In genomic region chr7:32140540-32140939, GRCh38 we compare ENCODE assay signal across 27 cellular contexts.
DNase-seq lines count a peak whose midpoint lies in the region; ATAC-seq and TF ChIP-seq lines count a peak whose summit lies in the region.
"Had no signal": no experiment of that assay in that cellular context is flagged by ENCODE, and none has a peak within 500 bp of the region (broad histone marks: within the 10 kb centered on the region; RNA-seq: fewer than 3 reads in every experiment).

No MANE protein-coding gene starts in this region.

- no peak overlapping the region for H3K27ac ChIP-seq in C4-2B
- H3K27ac ChIP-seq in foreskin keratinocyte, result no peak overlapping the region
- no peak overlapping the region for H3K27ac ChIP-seq in CD8-positive, alpha-beta T cell (ENCODE audit: low read depth, low read length)
- H3K27ac ChIP-seq in CD4-positive, alpha-beta T cell (ENCODE audit: low read depth, low read length), result no peak overlapping the region
- H3K27ac ChIP-seq: breast epithelium, hepatocyte, psoas muscle had no signal

- intact Hi-C loops in CD8-positive, alpha-beta T cell (cut with DNase I, micrococcal nuclease), result no loop called here
- intact Hi-C loops in CD4-positive, alpha-beta T cell (cut with DNase I, micrococcal nuclease), result no loop called here

- H3K27me3 Mint-ChIP-seq in CD8-positive, alpha-beta T cell (ENCODE audit: low read depth), result no peaks in the 10 kb centered on the region
- peaks cover 6% of the 10 kb centered on the region for H3K27me3 Mint-ChIP-seq in CD4-positive, alpha-beta T cell
- H3K27me3 Mint-ChIP-seq: activated CD8-positive, alpha-beta T cell treated with anti-CD3 and anti-CD28 coated beads for 36 hours; activated T-helper 17 cell treated with anti-CD3 and anti-CD28 coated beads, Interleukin-2, amount 50 U/mL, for 72 hours; CD4-positive, CD25-positive, alpha-beta regulatory T cell; naive thymus-derived CD4-positive, alpha-beta T cell; stimulated activated naive CD8-positive, alpha-beta T cell treated with anti-CD3 and anti-CD28 coated beads, Interleukin-15, Interleukin-2, amounts not matched to agents 100 ng/mL and 50 ng/mL, for 24 hours had no signal

- H3K4me3 Mint-ChIP-seq in CD8-positive, alpha-beta T cell, result no peak overlapping the region
- H3K4me3 Mint-ChIP-seq in CD4-positive, alpha-beta T cell, result no peak overlapping the region
- H3K4me3 Mint-ChIP-seq: activated CD8-positive, alpha-beta T cell treated with anti-CD3 and anti-CD28 coated beads for 36 hours; activated naive CD4-positive, alpha-beta T cell treated with anti-CD3 and anti-CD28 coated beads, Interleukin-2, amount 50 U/mL, for 24 hours; activated T-helper 17 cell treated with anti-CD3 and anti-CD28 coated beads, Interleukin-2, amount 50 U/mL, for 72 hours; CD4-positive, CD25-positive, alpha-beta regulatory T cell; immature natural killer cell; naive thymus-derived CD4-positive, alpha-beta T cell; stimulated activated naive CD8-positive, alpha-beta T cell treated with anti-CD3 and anti-CD28 coated beads, Interleukin-15, Interleukin-2, amounts not matched to agents 100 ng/mL and 50 ng/mL, for 24 hours had no signal

- no peaks in the 10 kb centered on the region for H3K9me3 ChIP-seq in CD8-positive, alpha-beta T cell (ENCODE audit: low read length)
- H3K9me3 ChIP-seq in CD4-positive, alpha-beta T cell (ENCODE audit: control insufficient read depth, low read length), result no peaks in the 10 kb centered on the region
- H3K9me3 ChIP-seq: breast epithelium, psoas muscle had no signal

- H3K9me3 Mint-ChIP-seq in CD8-positive, alpha-beta T cell, result peaks cover 4% of the 10 kb centered on the region
- H3K9me3 Mint-ChIP-seq in CD4-positive, alpha-beta T cell, result peaks cover 7% of the 10 kb centered on the region
- H3K9me3 Mint-ChIP-seq: activated CD8-positive, alpha-beta T cell treated with anti-CD3 and anti-CD28 coated beads for 36 hours had no signal

- no peaks in the 10 kb centered on the region for H3K4me1 Mint-ChIP-seq in CD8-positive, alpha-beta T cell (ENCODE audit: low read depth)
- no peaks in the 10 kb centered on the region for H3K4me1 Mint-ChIP-seq in CD4-positive, alpha-beta T cell (ENCODE audit: low read depth)
- H3K4me1 Mint-ChIP-seq: activated naive CD4-positive, alpha-beta T cell treated with anti-CD3 and anti-CD28 coated beads, Interleukin-2, amount 50 U/mL, for 24 hours; activated T-helper 17 cell treated with anti-CD3 and anti-CD28 coated beads, Interleukin-2, amount 50 U/mL, for 72 hours; CD4-positive, CD25-positive, alpha-beta regulatory T cell; immature natural killer cell; naive thymus-derived CD4-positive, alpha-beta T cell had no signal

- no peak overlapping the region for H3K4me3 ChIP-seq in CD8-positive, alpha-beta T cell (ENCODE audit: low read depth, low read length)
- H3K4me3 ChIP-seq: breast epithelium, hepatocyte, psoas muscle had no signal

- CTCF ChIA-PET in CD8-positive, alpha-beta T cell (lab: Charles Lee), result no interaction called here
- CTCF ChIA-PET in CD4-positive, alpha-beta T cell (lab: Charles Lee), result no interaction called here

- DNase-seq in foreskin keratinocyte (no peak), NCI-H1436 treated with DMSO at 0.1 percent for 48 hours (lab: John Stamatoyannopoulos, UW) (no peak)
- DNase-seq in CD8-positive, alpha-beta T cell, result no peak
- no peak for DNase-seq in CD4-positive, alpha-beta T cell
- DNase-seq: activated CD4-positive, alpha-beta T cell treated with anti-CD3 and anti-CD28 coated beads for 1 hour; activated CD8-positive, alpha-beta T cell treated with anti-CD3 and anti-CD28 coated beads for 36 hours; amygdala; CD4-positive, CD25-positive, alpha-beta regulatory T cell; effector CD8-positive, alpha-beta T cell; immature natural killer cell; KG1; midbrain; naive thymus-derived CD4-positive, alpha-beta T cell; NCI-H146; NCI-H524 treated with DMSO at 0.1 percent for 48 hours; psoas muscle had no signal

- POLR2A ChIA-PET in CD8-positive, alpha-beta T cell (lab: Charles Lee), result no interaction called here
- POLR2A ChIA-PET in CD4-positive, alpha-beta T cell (lab: Charles Lee), result no interaction called here

- H3K36me3 Mint-ChIP-seq in CD8-positive, alpha-beta T cell, result no peaks in the 10 kb centered on the region
- no peaks in the 10 kb centered on the region for H3K36me3 Mint-ChIP-seq in CD4-positive, alpha-beta T cell (ENCODE audit: low read depth)
- H3K36me3 Mint-ChIP-seq: activated naive CD4-positive, alpha-beta T cell treated with anti-CD3 and anti-CD28 coated beads, Interleukin-2, amount 50 U/mL, for 24 hours; CD4-positive, CD25-positive, alpha-beta regulatory T cell; immature natural killer cell; naive thymus-derived CD4-positive, alpha-beta T cell had no signal

- ATAC-seq in SK-N-SH treated with all-trans-retinoic acid at 6 μM for 48 hours, result peak; percentile 71
- ATAC-seq in foreskin keratinocyte, result peak; percentile 40
- ATAC-seq in CD8-positive, alpha-beta T cell, result no peak
- ATAC-seq in CD4-positive, alpha-beta T cell (ENCODE audit: poor library complexity), result no peak
- no peak for ATAC-seq in HG02870 (IDR thresholded peaks at IDR 0.05; ENCODE audit: unreplicated experiment)
- ATAC-seq: activated CD8-positive, alpha-beta T cell treated with anti-CD3 and anti-CD28 coated beads for 36 hours; activated T-helper 17 cell treated with anti-CD3 and anti-CD28 coated beads, Interleukin-2, amount 50 U/mL, for 72 hours; esophagus mucosa; naive thymus-derived CD4-positive, alpha-beta T cell; Panc1; psoas muscle had no signal

- no peak overlapping the region for H3K27ac Mint-ChIP-seq in CD8-positive, alpha-beta T cell
- H3K27ac Mint-ChIP-seq in CD4-positive, alpha-beta T cell, result no peak overlapping the region
- H3K27ac Mint-ChIP-seq: activated CD8-positive, alpha-beta T cell treated with anti-CD3 and anti-CD28 coated beads for 36 hours; activated naive CD4-positive, alpha-beta T cell treated with anti-CD3 and anti-CD28 coated beads, Interleukin-2, amount 50 U/mL, for 24 hours; activated T-helper 17 cell treated with anti-CD3 and anti-CD28 coated beads, Interleukin-2, amount 50 U/mL, for 72 hours; CD4-positive, CD25-positive, alpha-beta regulatory T cell; immature natural killer cell; naive thymus-derived CD4-positive, alpha-beta T cell; stimulated activated naive CD8-positive, alpha-beta T cell treated with anti-CD3 and anti-CD28 coated beads, Interleukin-15, Interleukin-2, amounts not matched to agents 100 ng/mL and 50 ng/mL, for 24 hours had no signal

- no peaks in the 10 kb centered on the region for H3K27me3 ChIP-seq in foreskin keratinocyte
- H3K27me3 ChIP-seq in CD8-positive, alpha-beta T cell (ENCODE audit: insufficient read depth, low read length), result no peaks in the 10 kb centered on the region
- no peaks in the 10 kb centered on the region for H3K27me3 ChIP-seq in CD4-positive, alpha-beta T cell (ENCODE audit: control insufficient read depth, insufficient read depth, low read length)
- H3K27me3 ChIP-seq: breast epithelium, hepatocyte had no signal

- H3K4me1 ChIP-seq in foreskin keratinocyte, result no peaks in the 10 kb centered on the region
- H3K4me1 ChIP-seq in CD8-positive, alpha-beta T cell (ENCODE audit: insufficient read depth, low read length), result no peaks in the 10 kb centered on the region
- H3K4me1 ChIP-seq: breast epithelium, psoas muscle had no signal

- H3K36me3 ChIP-seq in CD8-positive, alpha-beta T cell (ENCODE audit: insufficient read depth, low read length), result no peaks in the 10 kb centered on the region
- H3K36me3 ChIP-seq: breast epithelium had no signal

- TF ChIP-seq CTCF in C4-2B (conservative IDR thresholded peaks at IDR 0.05), result peak; percentile 10; the same call in 1 of the 2 replicates
- TF ChIP-seq CTCF in GM12872 (IDR thresholded peaks at IDR 0.05; ENCODE audit: insufficient read depth, low read depth, low read length), result peak; percentile 32; the same call in 1 of the 3 replicates
- TF ChIP-seq CTCF in foreskin keratinocyte (conservative IDR thresholded peaks at IDR 0.05), result peak; percentile 30
- no peak for TF ChIP-seq CTCF in CD8-positive, alpha-beta T cell (IDR thresholded peaks at IDR 0.05)
- TF ChIP-seq CTCF in CD4-positive, alpha-beta T cell (IDR thresholded peaks at IDR 0.05), result no peak

TF ChIP-seq in SK-N-SH treated with all-trans-retinoic acid at 6 μM for 48 hours, 23 proteins besides CTCF, POLR2A, EP300 and RAD21 (continues in another document):
- no peak for TF ChIP-seq TOX (CRISPR knock-in tag; IDR thresholded peaks at IDR 0.05; ENCODE audit: borderline replicate concordance)
- TF ChIP-seq CSRNP3 (CRISPR knock-in tag; IDR thresholded peaks at IDR 0.05), result no peak
- no peak for TF ChIP-seq GLIS3 (CRISPR knock-in tag; IDR thresholded peaks at IDR 0.05)

Comparison
In these comparisons a context has a peak if more than half of its experiments do, and no peak if none do; other contexts are left out.
1. CTCF ChIP-seq: peak in C4-2B (single experiment), GM12872 (single experiment) and foreskin keratinocyte (single experiment); none in CD8-positive, alpha-beta T cell (single experiment) and CD4-positive, alpha-beta T cell (single experiment).
2. ATAC-seq: peak in SK-N-SH treated with all-trans-retinoic acid at 6 μM for 48 hours (single experiment) and foreskin keratinocyte (single experiment); none in CD8-positive, alpha-beta T cell (single experiment), CD4-positive, alpha-beta T cell (single experiment) and HG02870 (single experiment).